In genomic region chr12:6163554-6164060, GRCh38 we compare ENCODE assay signal across 20 cellular contexts. TPM values are rescaled to one million over a fixed set of nuclear protein-coding genes. Genes with fewer than 3 reads are reported as not detected.
"Had no signal": no experiment of that assay in that cellular context is flagged by ENCODE, and none has a peak within 500 bp of the region (broad histone marks: within the 10 kb centered on the region; RNA-seq: fewer than 3 reads in every experiment).

No MANE protein-coding gene starts in this region.

- H2AFZ ChIP-seq: hepatocyte had no signal

- H3K27me3 ChIP-seq: esophagus squamous epithelium, hepatocyte, right lobe of liver, transverse colon had no signal

- H3K4me3 ChIP-seq: esophagus squamous epithelium, hepatocyte, psoas muscle, right lobe of liver, thoracic aorta, transverse colon had no signal

- H3K27ac ChIP-seq: epithelial cell of prostate, esophagus squamous epithelium, hepatocyte, neutrophil, psoas muscle, right lobe of liver, thoracic aorta, transverse colon had no signal

- H3K9me3 ChIP-seq: esophagus squamous epithelium, neutrophil, psoas muscle, right lobe of liver, thoracic aorta, transverse colon had no signal

- H3K4me2 ChIP-seq: hepatocyte had no signal

- H3K36me3 ChIP-seq: esophagus squamous epithelium, neutrophil, right lobe of liver, thoracic aorta, transverse colon had no signal

- DNase-seq: cortex of kidney; effector memory CD8-positive, alpha-beta T cell; esophagus squamous epithelium; foreskin fibroblast; mammary epithelial cell; midbrain; psoas muscle; retina; right lobe of liver; stimulated activated CD4-positive, alpha-beta T cell treated with anti-CD3 and anti-CD28 coated beads, Interleukin-15, amount 100 ng/mL, for 24 hours; stimulated activated CD4-positive, alpha-beta T cell treated with anti-CD3 and anti-CD28 coated beads, Interleukin-1b, Interleukin-23, amount 100 ng/mL, for 48 hours; stimulated activated CD4-positive, alpha-beta T cell treated with anti-CD3 and anti-CD28 coated beads, Interleukin-4, amount 100 ng/mL, for 24 hours; stimulated activated naive B cell treated with anti-CD40 and anti-IgM and Interleukin-4, amounts not matched to agents 10 μg/mL and 1 μg/mL and 100 μg/mL, for 72 hours; stimulated activated naive CD8-positive, alpha-beta T cell treated with anti-CD3 and anti-CD28 coated beads, Interleukin-15, amount 100 ng/mL, for 72 hours; transverse colon had no signal

- H3K79me2 ChIP-seq: hepatocyte had no signal

RNA-seq across cellular contexts. Expression of gene VWF, which starts 39.1 kb away (rescaled TPM):
- total RNA-seq: natural killer cell treated with Interleukin-12 subunit alpha and Interleukin-12 subunit beta and Interleukin-15 and Interleukin-18, amount 100 ng/mL, for 72 hours had no signal
